14 cellular contexts compared by ENCODE assay signal in genomic region chr12:67420506-67420905, GRCh38.
DNase-seq lines count a peak whose midpoint lies in the region; ATAC-seq and TF ChIP-seq lines count a peak whose summit lies in the region.
"Had no signal": no experiment of that assay in that cellular context is flagged by ENCODE, and none has a peak within 500 bp of the region (broad histone marks: within the 10 kb centered on the region; RNA-seq: fewer than 3 reads in every experiment).

No MANE protein-coding gene starts in this region.

- CTCF ChIA-PET in HEK293 (lab: Yijun Ruan, JAX), result interaction anchor here (0.7 kb wide), 1 partner anchor 238 kb away, joined by 3 read pairs; no protein-coding TSS in a partner anchor

- no peaks in the 10 kb centered on the region for H4K20me1 ChIP-seq in neural cell (ENCODE audit: insufficient read depth)

- no peak for TF ChIP-seq RAD21 in neural cell (conservative IDR thresholded peaks at IDR 0.05)

- H3K79me2 ChIP-seq in neural cell (replicated peaks; ENCODE audit: insufficient read depth, low read length), result no peaks in the 10 kb centered on the region

- no peak for TF ChIP-seq EP300 in neural cell (conservative IDR thresholded peaks at IDR 0.05; ENCODE audit: poor library complexity, severe bottlenecking)

- ATAC-seq in HG02763 (IDR thresholded peaks at IDR 0.05; ENCODE audit: unreplicated experiment), result no peak
- ATAC-seq: HepG2 had no signal

- H3K36me3 ChIP-seq in HEK293 (ENCODE audit: control insufficient read depth in 2 of 2, insufficient read depth in 1 of 2, low read length in 2 of 2) (no peaks in the 10 kb centered on the region), neural cell (ENCODE audit: insufficient read depth, low read length) (no peaks in the 10 kb centered on the region)

- no peak overlapping the region for H3K4me3 ChIP-seq in HEK293 (ENCODE audit: low read depth, low read length)
- H3K4me3 ChIP-seq in neural cell (ENCODE audit: low read length), result no peak overlapping the region
- H3K4me3 ChIP-seq: GM23248 had no signal

- no peaks in the 10 kb centered on the region for H3K9me2 ChIP-seq in neural cell (ENCODE audit: insufficient read depth, low read length)

- H3K4me2 ChIP-seq in neural cell (ENCODE audit: low read length), result no peak overlapping the region
- H3K4me2 ChIP-seq: KMS-11 had no signal

- H3K9me3 ChIP-seq in HEK293 (ENCODE audit: control insufficient read depth, insufficient read depth, low read depth, low read length) (no peaks in the 10 kb centered on the region), neural cell (ENCODE audit: low read length) (no peaks in the 10 kb centered on the region)

- H3F3A ChIP-seq in neural cell (ENCODE audit: insufficient read depth, low read length, poor library complexity, severe bottlenecking), result no peaks in the 10 kb centered on the region

- H3K4me1 ChIP-seq in HEK293 (ENCODE audit: control insufficient read depth, insufficient read depth, low read length), result peaks cover 16% of the 10 kb centered on the region; the same call in 1 of the 2 replicates

- H3K27me3 ChIP-seq in neural cell (ENCODE audit: insufficient read depth, low read depth, low read length), result no peaks in the 10 kb centered on the region

- POLR2A ChIA-PET in HEK293 (lab: Yijun Ruan, JAX), result no interaction called here

- H3K27ac ChIP-seq in HEK293 (ENCODE audit: extremely low read depth, low read depth, low read length) (no peak overlapping the region), neural cell (ENCODE audit: low read length) (peak overlapping the region; percentile 51)
- H3K27ac ChIP-seq: GM23248, KMS-11 had no signal

- H2AFZ ChIP-seq in neural cell (ENCODE audit: low read depth, low read length), result no peak overlapping the region
- H2AFZ ChIP-seq: GM23248 had no signal

- peak; percentile 63 for DNase-seq in islet precursor cell
- no peak for DNase-seq in kidney glomerular epithelial cell (lab: John Stamatoyannopoulos, UW)
- no peak for DNase-seq in stimulated activated CD4-positive, alpha-beta T cell treated with anti-CD3 and anti-CD28 coated beads, Interleukin-2, amount 100 ng/mL, for 24 hours
- no peak for DNase-seq in activated CD4-positive, alpha-beta T cell treated with anti-CD3 and anti-CD28 coated beads, Interleukin-2, amount 50 U/mL, for 1 hour
- DNase-seq: ACHN; C1 segment of cervical spinal cord; CD4-positive, alpha-beta T cell; DMS79; GM23248 had no signal

- H3K9ac ChIP-seq in neural cell (ENCODE audit: low read length), result no peak overlapping the region
- H3K9ac ChIP-seq: GM23248, KMS-11 had no signal

- TF ChIP-seq CTCF in HEK293 (tag by site-specific recombination; IDR thresholded peaks at IDR 0.05) (no peak), neural cell (IDR thresholded peaks at IDR 0.05; ENCODE audit: poor library complexity, severe bottlenecking) (no peak)

TF ChIP-seq in HEK293, 187 proteins besides CTCF, POLR2A, EP300 and RAD21:
- TF ChIP-seq ZBTB6 (tag by site-specific recombination; IDR thresholded peaks at IDR 0.05), result peak; percentile 71; the same call in 1 of the 2 replicates
- TF ChIP-seq ZNF19 (tag by site-specific recombination; IDR thresholded peaks at IDR 0.05; ENCODE audit: low read depth), result no peak
- no peak for TF ChIP-seq ZNF449 (tag by site-specific recombination; IDR thresholded peaks at IDR 0.05)

TF ChIP-seq in neural cell, 6 proteins besides CTCF, POLR2A, EP300 and RAD21:
- TF ChIP-seq POLR2AphosphoS5 (IDR thresholded peaks at IDR 0.05) (no peak), MXI1 (conservative IDR thresholded peaks at IDR 0.05; ENCODE audit: poor library complexity, severe bottlenecking) (no peak), SMC3 (conservative IDR thresholded peaks at IDR 0.05; ENCODE audit: poor library complexity) (no peak), EZH2 (IDR thresholded peaks at IDR 0.05; ENCODE audit: borderline replicate concordance, insufficient read depth, low read length, poor library complexity, severe bottlenecking) (no peak), TAF1 (IDR thresholded peaks at IDR 0.05; ENCODE audit: low read depth) (no peak), REST (IDR thresholded peaks at IDR 0.05; ENCODE audit: borderline replicate concordance) (no peak)
TF ChIP-seq in neural cell: peak in this region for 0.
